Comparison of ENCODE assay signal across 22 cellular contexts in the genomic region with DNA sequence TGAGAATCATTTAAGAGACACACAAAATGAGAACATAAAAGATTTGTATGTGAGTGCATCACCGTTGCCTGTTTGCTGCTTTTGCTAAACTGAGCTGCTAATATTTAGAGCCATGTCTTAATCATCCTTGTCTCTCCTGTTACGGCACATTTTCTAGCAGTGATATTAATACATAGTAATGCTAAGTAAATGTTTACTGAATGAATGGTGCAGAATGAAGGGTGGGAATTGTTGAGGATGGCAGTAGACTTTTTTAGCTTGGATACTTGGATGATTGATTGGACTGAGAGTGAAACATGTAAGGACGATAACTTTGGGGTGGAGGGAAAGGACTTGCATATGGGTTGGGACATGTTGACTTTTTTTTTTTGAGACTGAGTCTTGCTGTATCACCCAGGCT.
DNase-seq lines count a peak whose midpoint lies in the region; ATAC-seq and TF ChIP-seq lines count a peak whose summit lies in the region.
"Had no signal": no experiment of that assay in that cellular context is flagged by ENCODE, and none has a peak within 500 bp of the region (broad histone marks: within the 10 kb centered on the region; RNA-seq: fewer than 3 reads in every experiment).

No MANE protein-coding gene starts in this region.

- no peak overlapping the region for H3K27ac ChIP-seq in body of pancreas
- H3K27ac ChIP-seq: BLaER1 had no signal

- no peak overlapping the region for H3K4me3 ChIP-seq in epithelial cell of esophagus (ENCODE audit: low read length)
- H3K4me3 ChIP-seq in body of pancreas: no peak overlapping the region
- H3K4me3 ChIP-seq: BLaER1, GM12878 had no signal

- WGBS in body of pancreas, 2 donors: 85 to 88% methylated on average over 3 of the region's 3 CpGs

- no peaks in the 10 kb centered on the region for H3K36me3 ChIP-seq in body of pancreas (replicated peaks in 1 of 2; ENCODE audit: insufficient read depth in 1 of 2, low read depth in 2 of 2)
- H3K36me3 ChIP-seq: BE2C, BLaER1 had no signal

- intact Hi-C loops in body of pancreas (cut with DNase I): no loop called here

- no peaks in the 10 kb centered on the region for H3K9me3 ChIP-seq in body of pancreas
- H3K9me3 ChIP-seq: BE2C, BLaER1 had no signal

- H3K27me3 ChIP-seq in body of pancreas: no peaks in the 10 kb centered on the region
- H3K27me3 ChIP-seq: BE2C, BLaER1 had no signal

- peak; percentile 94 for DNase-seq in epithelial cell of esophagus (ENCODE audit: low read depth)
- DNase-seq in body of pancreas: no peak
- DNase-seq in KG1 (lab: John Stamatoyannopoulos, UW): no peak
- DNase-seq: 8988T; ACHN; BE2C; C1 segment of cervical spinal cord; CD4-positive, alpha-beta memory T cell; CD4-positive, CD25-positive, alpha-beta regulatory T cell; CD8-positive, alpha-beta memory T cell; COR-L47; DMS 273 treated with DMSO at 0.1 percent for 48 hours; DMS153; DMS53; DMS79; DND-41; EL; GDM1 had no signal

- TF ChIP-seq POLR2A in body of pancreas (IDR thresholded peaks at IDR 0.05): no peak

- H3K4me1 ChIP-seq in body of pancreas: no peaks in the 10 kb centered on the region
- H3K4me1 ChIP-seq: BE2C, BLaER1 had no signal

- TF ChIP-seq CTCF in epithelial cell of esophagus (IDR thresholded peaks at IDR 0.05; ENCODE audit: insufficient read depth, low read depth, low read length, missing control alignments) (no peak), body of pancreas (IDR thresholded peaks at IDR 0.05) (no peak)

- peak; percentile 96 for ATAC-seq in esophagus mucosa
- ATAC-seq in GM19324 (IDR thresholded peaks at IDR 0.05; ENCODE audit: low FRiP score, unreplicated experiment): no peak
- ATAC-seq in body of pancreas: no peak
- ATAC-seq: GM12878 had no signal
